1 cellular context compared by ENCODE assay signal in genomic region chr20:45083127-45083526, GRCh38.
TF ChIP-seq lines count a peak whose summit lies in the region.

No MANE protein-coding gene starts in this region.

TF ChIP-seq in HepG2, 621 proteins besides CTCF, POLR2A, EP300 and RAD21:
- TF ChIP-seq FOXA1 (IDR thresholded peaks at IDR 0.05) (no peak), FOXA1 (CRISPR knock-in tag; IDR thresholded peaks at IDR 0.05) (no peak), ZNF792 (CRISPR knock-in tag; IDR thresholded peaks at IDR 0.05) (peak; percentile 95)
